In the genomic region with DNA sequence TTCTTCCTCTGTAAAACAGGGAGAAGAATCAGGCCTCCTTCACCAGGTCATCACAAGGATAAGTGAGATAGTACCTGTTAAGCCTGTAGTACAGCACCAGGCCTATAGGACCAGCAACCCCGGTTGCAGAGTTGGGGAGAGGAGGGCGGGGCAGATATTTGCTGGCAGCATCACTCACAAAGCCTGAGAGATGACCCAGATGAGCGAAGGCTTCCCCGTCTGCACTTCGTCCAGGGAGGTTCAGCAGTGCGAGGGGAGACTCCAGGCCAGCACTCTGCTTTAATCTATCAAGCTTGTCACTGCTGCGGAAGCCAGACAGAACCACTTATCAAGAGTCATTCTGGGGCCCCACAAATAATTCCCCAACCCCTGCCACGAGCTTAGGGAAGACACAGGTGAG, we compare ENCODE assay signal across 24 cellular contexts. TPM values are rescaled to one million over a fixed set of nuclear protein-coding genes. Genes with fewer than 3 reads are reported as not detected.
A peak's percentile ranks its signal among the peaks of the same experiment; 100 is the strongest.
DNase-seq lines count a peak whose midpoint lies in the region; ATAC-seq and TF ChIP-seq lines count a peak whose summit lies in the region.
"Had no signal": no experiment of that assay in that cellular context is flagged by ENCODE, and none has a peak within 500 bp of the region (broad histone marks: within the 10 kb centered on the region; RNA-seq: fewer than 3 reads in every experiment).

No MANE protein-coding gene starts in this region.

- H3K36me3 ChIP-seq in BLaER1, result no peaks in the 10 kb centered on the region
- H3K36me3 ChIP-seq in IMR-90 (ENCODE audit: control insufficient read depth, insufficient read depth, low read length), result no peaks in the 10 kb centered on the region
- no peaks in the 10 kb centered on the region for H3K36me3 ChIP-seq in endodermal cell (ENCODE audit: control insufficient read depth, insufficient read depth, low read length)
- H3K36me3 ChIP-seq in upper lobe of left lung, result no peaks in the 10 kb centered on the region
- H3K36me3 ChIP-seq: esophagus squamous epithelium, uterus had no signal

- H3K4me1 ChIP-seq in BLaER1, result peaks cover 14% of the 10 kb centered on the region
- H3K4me1 ChIP-seq in IMR-90 (ENCODE audit: control insufficient read depth, insufficient read depth, low read length), result peaks cover 5% of the 10 kb centered on the region; the same call in 1 of the 2 replicates
- H3K4me1 ChIP-seq in endodermal cell (ENCODE audit: control insufficient read depth, insufficient read depth, low read length), result peaks cover 7% of the 10 kb centered on the region
- H3K4me1 ChIP-seq in upper lobe of left lung, result peaks cover 0 to 18% (median 9%) of the 10 kb centered on the region in 4 donors
- H3K4me1 ChIP-seq: uterus had no signal

- no peak overlapping the region for H2BK120ac ChIP-seq in IMR-90 (ENCODE audit: low read depth, low read length)

- H2AFZ ChIP-seq in IMR-90 (replicated peaks; ENCODE audit: low read length, poor library complexity), result peak overlapping the region; percentile 56

- H3K36me3 Mint-ChIP-seq in endodermal cell (ENCODE audit: low read depth), result no peaks in the 10 kb centered on the region
- H3K36me3 Mint-ChIP-seq in mesothelial cell of epicardium, result no peaks in the 10 kb centered on the region
- H3K36me3 Mint-ChIP-seq: activated CD4-positive, alpha-beta memory T cell treated with anti-CD3 and anti-CD28 coated beads for 36 hours; naive B cell had no signal

- no peak overlapping the region for H2BK15ac ChIP-seq in IMR-90 (ENCODE audit: low read depth, low read length)

- H3K23ac ChIP-seq in IMR-90 (ENCODE audit: low read depth, low read length), result no peak overlapping the region

- H3K18ac ChIP-seq in IMR-90 (ENCODE audit: low read depth, low read length), result no peak overlapping the region

- H3K27me3 ChIP-seq in BLaER1, result no peaks in the 10 kb centered on the region
- H3K27me3 ChIP-seq in IMR-90 (ENCODE audit: control insufficient read depth, insufficient read depth, low read length), result peaks cover 2% of the 10 kb centered on the region; the same call in 1 of the 2 replicates
- H3K27me3 ChIP-seq in endodermal cell (ENCODE audit: control insufficient read depth, insufficient read depth, low read length, poor library complexity, severe bottlenecking), result no peaks in the 10 kb centered on the region
- H3K27me3 ChIP-seq in upper lobe of left lung, result no peaks in the 10 kb centered on the region
- H3K27me3 ChIP-seq: body of pancreas, esophagus squamous epithelium, uterus had no signal

- H3K27me3 Mint-ChIP-seq in endodermal cell (ENCODE audit: insufficient read depth) (peaks cover 6% of the 10 kb centered on the region), mesothelial cell of epicardium (ENCODE audit: low read depth) (no peaks in the 10 kb centered on the region)
- H3K27me3 Mint-ChIP-seq: activated CD4-positive, alpha-beta memory T cell treated with anti-CD3 and anti-CD28 coated beads for 36 hours had no signal

- no peak overlapping the region for H3K4me3 ChIP-seq in BLaER1
- H3K4me3 ChIP-seq in IMR-90 (ENCODE audit: insufficient read depth, low read depth, low read length), result no peak overlapping the region
- H3K4me3 ChIP-seq in endodermal cell (ENCODE audit: low read length), result peak overlapping the region; percentile 27
- H3K4me3 ChIP-seq in upper lobe of left lung, result no peak overlapping the region
- H3K4me3 ChIP-seq: body of pancreas, esophagus squamous epithelium, uterus had no signal

- peak; percentile 19; the same call in 1 of the 2 replicates for ATAC-seq in IMR-90 (ENCODE audit: low read depth)
- no peak for ATAC-seq in upper lobe of left lung (ENCODE audit: low FRiP score in 2 of 2)
- ATAC-seq: activated naive CD8-positive, alpha-beta T cell treated with anti-CD3 and anti-CD28 coated beads, Interleukin-2, amount 50 U/mL, for 24 hours; body of pancreas had no signal

- H4K91ac ChIP-seq in IMR-90 (ENCODE audit: insufficient read depth, low read depth, low read length), result no peak overlapping the region

- H3K4me1 Mint-ChIP-seq in endodermal cell (peaks cover 21% of the 10 kb centered on the region), mesothelial cell of epicardium (peaks cover 18% of the 10 kb centered on the region)
- H3K4me1 Mint-ChIP-seq: naive B cell had no signal

- H4K8ac ChIP-seq in IMR-90 (ENCODE audit: low read depth in 2 of 2, low read length in 2 of 2), result no peak overlapping the region

- dilution Hi-C loops in IMR-90 (cut with HindIII; ENCODE audit: low sequenced_read_pairs, unreplicated experiment), result no loop called here

- H2BK5ac ChIP-seq in IMR-90 (ENCODE audit: low read depth, low read length, poor library complexity, severe bottlenecking), result no peak overlapping the region

- peak overlapping the region; percentile 28 for H3K4me2 ChIP-seq in BLaER1
- H3K4me2 ChIP-seq in IMR-90 (ENCODE audit: low read depth, low read length), result no peak overlapping the region

- CTCF ChIA-PET in IMR-90 (lab: Yijun Ruan, JAX), result no interaction called here

- H3K27ac Mint-ChIP-seq in endodermal cell (peak overlapping the region; percentile 90), mesothelial cell of epicardium (peak overlapping the region; percentile 64)
- H3K27ac Mint-ChIP-seq: activated CD4-positive, alpha-beta memory T cell treated with anti-CD3 and anti-CD28 coated beads for 36 hours; activated naive CD8-positive, alpha-beta T cell treated with anti-CD3 and anti-CD28 coated beads, Interleukin-2, amount 50 U/mL, for 24 hours had no signal

- H3K4me3 Mint-ChIP-seq in endodermal cell (peak overlapping the region; percentile 27), mesothelial cell of epicardium (no peak overlapping the region)
- H3K4me3 Mint-ChIP-seq: activated CD4-positive, alpha-beta memory T cell treated with anti-CD3 and anti-CD28 coated beads for 36 hours; activated naive CD8-positive, alpha-beta T cell treated with anti-CD3 and anti-CD28 coated beads, Interleukin-2, amount 50 U/mL, for 24 hours; naive B cell had no signal

- no peaks in the 10 kb centered on the region for H3K79me1 ChIP-seq in IMR-90 (ENCODE audit: low read depth in 1 of 2, low read length in 2 of 2)

- H3K27ac ChIP-seq in BLaER1 (no peak overlapping the region), IMR-90 (ENCODE audit: insufficient read depth, low read length) (no peak overlapping the region), endodermal cell (ENCODE audit: low read depth, low read length) (no peak overlapping the region), upper lobe of left lung (no peak overlapping the region)
- H3K27ac ChIP-seq: body of pancreas, C4-2B, esophagus squamous epithelium had no signal

- H4K20me1 ChIP-seq in BLaER1, result no peaks in the 10 kb centered on the region
- no peaks in the 10 kb centered on the region for H4K20me1 ChIP-seq in IMR-90 (ENCODE audit: insufficient read depth, low read length)

- no peak overlapping the region for H3K4ac ChIP-seq in IMR-90 (ENCODE audit: low read depth, low read length)

- POLR2A ChIA-PET in IMR-90 (lab: Charles Lee; ENCODE audit: unreplicated experiment), result no interaction called here

- no peak for TF ChIP-seq RAD21 in IMR-90 (IDR thresholded peaks at IDR 0.05; ENCODE audit: low read length)

- TF ChIP-seq POLR2A in IMR-90 (IDR thresholded peaks at IDR 0.05; ENCODE audit: low read depth, low read length) (no peak), upper lobe of left lung (IDR thresholded peaks at IDR 0.05) (no peak)

- no peak overlapping the region for H2BK20ac ChIP-seq in IMR-90 (ENCODE audit: low read depth, low read length)

- DNase-seq in IMR-90 (no peak), endodermal cell (peak; percentile 72), mesothelial cell of epicardium (ENCODE audit: low spot score in 2 of 2, unreplicated experiment in 2 of 2) (peak in 1 of 2 experiments; percentile 39), NCI-H1048 (lab: John Stamatoyannopoulos, UW) (no peak), NCI-H345 treated with DMSO at 0.1 percent for 48 hours (lab: John Stamatoyannopoulos, UW; ENCODE audit: unreplicated experiment) (no peak), C1 segment of cervical spinal cord (lab: John Stamatoyannopoulos, UW) (no peak), upper lobe of left lung (no peak)
- DNase-seq: activated CD4-positive, alpha-beta memory T cell treated with anti-CD3 and anti-CD28 coated beads for 36 hours; activated effector memory CD4-positive, alpha-beta T cell treated with anti-CD3 and anti-CD28 coated beads, Interleukin-2, amount 50 U/mL, for 16 hours; activated naive CD8-positive, alpha-beta T cell treated with anti-CD3 and anti-CD28 coated beads, Interleukin-2, amount 50 U/mL, for 24 hours; body of pancreas; effector CD8-positive, alpha-beta T cell; esophagus squamous epithelium; HCEC 1CT; kidney glomerular epithelial cell; naive B cell; NCI-H1930; NCI-H446; NK-92 treated with Interleukin-12 subunit alpha and Interleukin-12 subunit beta, amount 100 ng/mL, for 24 hours; posterior cingulate gyrus; T-helper 2 cell; uterus had no signal

- H4K5ac ChIP-seq in IMR-90 (ENCODE audit: low read depth, low read length), result no peak overlapping the region

- no peak overlapping the region for H3K14ac ChIP-seq in IMR-90 (replicated peaks; ENCODE audit: low read depth, low read length)

- TF ChIP-seq CTCF in IMR-90 (conservative IDR thresholded peaks at IDR 0.05; ENCODE audit: low read depth, low read length) (no peak), endodermal cell (conservative IDR thresholded peaks at IDR 0.05) (peak; percentile 61), mesothelial cell of epicardium (IDR thresholded peaks at IDR 0.05; ENCODE audit: unreplicated experiment) (no peak), upper lobe of left lung (IDR thresholded peaks at IDR 0.05) (no peak)

- no peak overlapping the region for H2AK5ac ChIP-seq in IMR-90 (ENCODE audit: low read depth, low read length)

- no TSS peak for BruUV-seq in IMR-90 (replicated peaks; lab: Mats Ljungman, UMichigan)

- H3K9me1 ChIP-seq in IMR-90 (ENCODE audit: insufficient read depth, low read length), result peaks cover 4% of the 10 kb centered on the region; the same call in 1 of the 2 replicates

- H3K56ac ChIP-seq in IMR-90 (ENCODE audit: extremely low read depth, insufficient read depth, low read length), result no peak overlapping the region

- H3K9me3 ChIP-seq in BLaER1 (no peaks in the 10 kb centered on the region), IMR-90 (ENCODE audit: control insufficient read depth, insufficient read depth, low read length) (no peaks in the 10 kb centered on the region), endodermal cell (ENCODE audit: control insufficient read depth, low read length) (no peaks in the 10 kb centered on the region), upper lobe of left lung (no peaks in the 10 kb centered on the region)
- H3K9me3 ChIP-seq: body of pancreas, esophagus squamous epithelium, uterus had no signal

- H3K9me3 Mint-ChIP-seq in endodermal cell (no peaks in the 10 kb centered on the region), mesothelial cell of epicardium (no peaks in the 10 kb centered on the region)
- H3K9me3 Mint-ChIP-seq: activated CD4-positive, alpha-beta memory T cell treated with anti-CD3 and anti-CD28 coated beads for 36 hours; activated naive CD8-positive, alpha-beta T cell treated with anti-CD3 and anti-CD28 coated beads, Interleukin-2, amount 50 U/mL, for 24 hours; naive B cell had no signal

- WGBS in IMR-90 (ENCODE audit: extremely low coverage in 2 of 2, insufficient read length in 1 of 2), 2 experiments, result 20% methylated on average over 1 of the region's 8 CpGs; no CpG with 5 or more reads in 1 of the 2 experiments
- 57 to 78% methylated on average over 8 of the region's 8 CpGs for WGBS in endodermal cell (ENCODE audit: insufficient coverage in 1 of 2, insufficient read length in 1 of 2), 2 experiments
- WGBS in upper lobe of left lung, 2 donors, result 70 to 72% methylated on average over 6 to 8 of the region's 8 CpGs

- no peak overlapping the region for H3K9ac ChIP-seq in BLaER1
- no peak overlapping the region for H3K9ac ChIP-seq in IMR-90 (ENCODE audit: low read depth, low read length)
- H3K9ac ChIP-seq in endodermal cell (ENCODE audit: extremely low read depth, low read length, poor library complexity, severe bottlenecking), result no peak overlapping the region

- in situ Hi-C loops in IMR-90 (cut with MboI; ENCODE audit: low sequenced_read_pairs), result loop anchor here (25.0 kb wide), 1 partner anchor 836 kb away; a partner anchor contains a TSS

- intact Hi-C loops in IMR-90 (cut with micrococcal nuclease), result no loop called here

- no peak overlapping the region for H2AK9ac ChIP-seq in IMR-90 (replicated peaks; ENCODE audit: low read depth, low read length, poor library complexity)

- TF ChIP-seq EP300 in upper lobe of left lung (IDR thresholded peaks at IDR 0.05), result no peak

RNA-seq across cellular contexts. Expression of a gene that starts 15.8 kb away (rescaled TPM):
- total RNA-seq in IMR-90 (2012; rRNA removed) (7.2 and 13.6 TPM in 2 replicates), endodermal cell (10 to 100 TPM; 70.3 to 76.6 TPM), mesothelial cell of epicardium (100 to 101 TPM (median 101 TPM) in 3 replicates), upper lobe of left lung (10 to 100 TPM; 40.9 to 79.5 (median 45.4) TPM)
- 15.2 and 17.8 TPM in 2 replicates for polyA plus RNA-seq in IMR-90 (2012; rRNA removed)
- polyA plus RNA-seq in IMR-90 (2012; cell fraction: cytosol; rRNA removed), result 5.8 and 10.1 TPM in 2 replicates
- 38.0 and 58.9 TPM in 2 replicates for polyA plus RNA-seq in IMR-90 (2012; cell fraction: nucleus; rRNA removed; ENCODE audit: low replicate concordance)
- 67.2 TPM for polyA plus RNA-seq in endodermal cell (2013, experiment 1 of 2)
- 73.7 TPM for polyA plus RNA-seq in endodermal cell (2013, experiment 2 of 2)
